In genomic region chr12:53227341-53227740, GRCh38 we compare ENCODE assay signal across 15 cellular contexts. TPM values are rescaled to one million over a fixed set of nuclear protein-coding genes. Genes with fewer than 3 reads are reported as not detected.
"Had no signal": no experiment of that assay in that cellular context is flagged by ENCODE, and none has a peak within 500 bp of the region (broad histone marks: within the 10 kb centered on the region; RNA-seq: fewer than 3 reads in every experiment).

No MANE protein-coding gene starts in this region.

- H3K27ac Mint-ChIP-seq: neural progenitor cell; stimulated activated memory B cell treated with anti-CD40 and anti-IgM and Interleukin-4, amounts not matched to agents 10 μg/mL and 1 μg/mL and 100 μg/mL, for 72 hours had no signal

- H3K36me3 Mint-ChIP-seq: activated naive CD4-positive, alpha-beta T cell treated with anti-CD3 and anti-CD28 coated beads, Interleukin-2, amount 50 U/mL, for 72 hours had no signal

- H3K27me3 ChIP-seq: heart left ventricle, neural progenitor cell, transverse colon had no signal

- H3K36me3 ChIP-seq: neural progenitor cell, transverse colon, WERI-Rb-1 had no signal

- H3K4me2 ChIP-seq: neural progenitor cell had no signal

- H2AFZ ChIP-seq: neural progenitor cell, parathyroid adenoma had no signal

- DNase-seq: activated CD4-positive, alpha-beta T cell treated with anti-CD3 and anti-CD28 coated beads for 36 hours; activated effector memory CD4-positive, alpha-beta T cell treated with Interleukin-2 at 50 U/mL for 16 hours; amniotic stem cell; dermis blood vessel endothelial cell; heart left ventricle; retina; small intestine; transverse colon; WERI-Rb-1 had no signal

- H3K4me3 Mint-ChIP-seq: activated CD4-positive, alpha-beta T cell treated with anti-CD3 and anti-CD28 coated beads for 36 hours; stimulated activated memory B cell treated with anti-CD40 and anti-IgM and Interleukin-4, amounts not matched to agents 10 μg/mL and 1 μg/mL and 100 μg/mL, for 72 hours had no signal

- H3K27me3 Mint-ChIP-seq: activated CD4-positive, alpha-beta T cell treated with anti-CD3 and anti-CD28 coated beads for 36 hours; stimulated activated memory B cell treated with anti-CD40 and anti-IgM and Interleukin-4, amounts not matched to agents 10 μg/mL and 1 μg/mL and 100 μg/mL, for 72 hours had no signal

- H3K79me2 ChIP-seq: parathyroid adenoma had no signal

- H3K4me3 ChIP-seq: heart left ventricle, neural progenitor cell, transverse colon had no signal

- H3K27ac ChIP-seq: heart left ventricle, neural progenitor cell, parathyroid adenoma, transverse colon, WERI-Rb-1 had no signal

- ATAC-seq: activated CD4-positive, alpha-beta T cell treated with anti-CD3 and anti-CD28 coated beads for 36 hours; heart left ventricle; stimulated activated memory B cell treated with anti-CD40 and anti-IgM and Interleukin-4, amounts not matched to agents 10 μg/mL and 1 μg/mL and 100 μg/mL, for 72 hours had no signal

- H3K9ac ChIP-seq: neural progenitor cell, parathyroid adenoma had no signal

- H3K9me3 Mint-ChIP-seq: activated naive CD4-positive, alpha-beta T cell treated with anti-CD3 and anti-CD28 coated beads, Interleukin-2, amount 50 U/mL, for 72 hours; neural progenitor cell; stimulated activated memory B cell treated with anti-CD40 and anti-IgM and Interleukin-4, amounts not matched to agents 10 μg/mL and 1 μg/mL and 100 μg/mL, for 72 hours had no signal

- H3K9me3 ChIP-seq: heart left ventricle, transverse colon had no signal

RNA-seq across cellular contexts. Expression of gene ITGB7, which starts 20.3 kb away (rescaled TPM):
- total RNA-seq: cerebellum, frontal cortex had no signal
